ENCODE assay signal across 1 cellular context in the genomic region with DNA sequence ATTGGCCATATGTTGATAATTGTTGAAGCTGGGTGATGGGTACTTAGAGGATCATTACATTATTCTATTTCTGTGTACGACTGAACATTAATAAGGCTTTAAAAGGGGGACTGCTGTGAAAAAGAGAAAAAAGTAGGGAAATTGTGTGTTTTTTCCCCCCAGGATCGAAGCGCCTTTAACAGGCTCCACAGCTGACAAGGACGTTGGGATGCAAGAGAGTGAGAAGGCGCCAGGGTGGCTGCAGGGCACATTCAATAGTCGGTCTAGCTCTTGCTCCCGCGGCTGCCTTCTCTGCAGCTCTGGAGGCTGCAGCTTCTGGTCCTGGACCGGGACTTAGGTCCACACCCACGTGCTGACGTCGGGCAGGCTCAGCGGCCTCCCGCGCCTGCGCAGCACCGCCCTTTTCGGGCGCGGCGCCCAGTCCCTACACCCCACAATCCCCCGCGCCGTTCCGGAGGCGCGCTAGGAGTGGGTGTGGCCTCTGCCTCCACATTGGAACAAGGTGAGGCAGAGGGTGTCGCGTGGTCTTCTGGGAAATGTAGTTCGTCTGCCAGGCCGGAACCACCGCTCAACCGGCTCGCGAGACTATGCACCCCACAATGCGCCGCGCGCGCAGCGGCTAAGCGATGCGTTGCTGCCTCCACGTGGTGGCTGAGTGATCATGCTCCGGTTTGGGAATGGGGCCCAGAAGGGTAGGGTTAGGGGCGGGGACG.
TF ChIP-seq lines count a peak whose summit lies in the region.

No MANE protein-coding gene starts in this region.

TF ChIP-seq in K562, 482 proteins besides CTCF, POLR2A, EP300 and RAD21 (continued from another document and continues in another):
- TF ChIP-seq NR2C2 (CRISPR knock-in tag; IDR thresholded peaks at IDR 0.05) (no peak; the same call in 1 of the 2 replicates), NR2C2 (tag; IDR thresholded peaks at IDR 0.05) (peak; percentile 91), ZBTB7A (IDR thresholded peaks at IDR 0.05; ENCODE audit: borderline replicate concordance, control insufficient read depth, low read depth, low read length) (peak; percentile 35; the same call in 1 of the 2 replicates), ZNF395 (CRISPR knock-in tag; IDR thresholded peaks at IDR 0.05) (peak; percentile 73; the same call in 1 of the 2 replicates), KHSRP (IDR thresholded peaks at IDR 0.05) (no peak), MYC (IDR thresholded peaks at IDR 0.05; ENCODE audit: low read depth, low read length) (peak; percentile 83), MYC (CRISPR knock-in tag; IDR thresholded peaks at IDR 0.05; ENCODE audit: borderline replicate concordance, low read depth) (no peak), ZC3H11A (IDR thresholded peaks at IDR 0.05; ENCODE audit: low read depth, low read length) (no peak), RBM15 (IDR thresholded peaks at IDR 0.05; ENCODE audit: insufficient read depth, low read length) (no peak), CBX2 (IDR thresholded peaks at IDR 0.05; ENCODE audit: insufficient read depth, low read length, poor library complexity, severe bottlenecking) (no peak), CREB1 (IDR thresholded peaks at IDR 0.05) (peak; percentile 68; the same call in 1 of the 2 replicates), CREB1 (CRISPR knock-in tag; IDR thresholded peaks at IDR 0.05) (peak; percentile 84), ETV6 (IDR thresholded peaks at IDR 0.05; ENCODE audit: borderline replicate concordance in 1 of 2, low read depth in 2 of 2, low read length in 1 of 2) (no peak), ETV6 (CRISPR knock-in tag; IDR thresholded peaks at IDR 0.05; ENCODE audit: borderline replicate concordance) (no peak), CLOCK (CRISPR knock-in tag; IDR thresholded peaks at IDR 0.05; ENCODE audit: borderline replicate concordance) (no peak), GTF2A2 (tag; IDR thresholded peaks at IDR 0.05) (no peak), HDAC8 (tag; IDR thresholded peaks at IDR 0.05) (no peak), TCF7L2 (IDR thresholded peaks at IDR 0.05; ENCODE audit: low read depth, low read length) (no peak), ZZZ3 (IDR thresholded peaks at IDR 0.05) (no peak), JUNB (CRISPR knock-in tag; conservative IDR thresholded peaks at IDR 0.05) (no peak), SOX6 (IDR thresholded peaks at IDR 0.05) (peak; percentile 16; the same call in 1 of the 2 replicates), MTA3 (IDR thresholded peaks at IDR 0.05; ENCODE audit: borderline replicate concordance) (peak; percentile 60; the same call in 1 of the 2 replicates), ZNF561 (CRISPR knock-in tag; conservative IDR thresholded peaks at IDR 0.05) (no peak), ZFX (CRISPR knock-in tag; IDR thresholded peaks at IDR 0.05) (0 out of 2 replicates have a peak, but pooled peaks have one; percentile 35), CREBBP (IDR thresholded peaks at IDR 0.05; ENCODE audit: low read depth, low read length) (no peak), MED1 (CRISPR knock-in tag; IDR thresholded peaks at IDR 0.05; ENCODE audit: borderline replicate concordance) (no peak), FOS (IDR thresholded peaks at IDR 0.05; ENCODE audit: extremely low read depth, insufficient read length) (no peak), ZNF165 (CRISPR knock-in tag; IDR thresholded peaks at IDR 0.05; ENCODE audit: borderline replicate concordance) (no peak), PYGO2 (tag; IDR thresholded peaks at IDR 0.05) (no peak), SMARCA4 (IDR thresholded peaks at IDR 0.05) (no peak), ESRRB (CRISPR knock-in tag; IDR thresholded peaks at IDR 0.05; ENCODE audit: borderline replicate concordance) (no peak), ZBTB5 (IDR thresholded peaks at IDR 0.05) (no peak), ZNF431 (CRISPR knock-in tag; IDR thresholded peaks at IDR 0.05) (no peak), PCBP2 (IDR thresholded peaks at IDR 0.05; ENCODE audit: low read depth, low read length, poor library complexity, severe bottlenecking) (no peak), NR0B1 (IDR thresholded peaks at IDR 0.05; ENCODE audit: partially characterized antibody) (no peak), TOE1 (IDR thresholded peaks at IDR 0.05; ENCODE audit: borderline replicate concordance) (peak; percentile 28; the same call in 1 of the 2 replicates), TOE1 (CRISPR knock-in tag; IDR thresholded peaks at IDR 0.05; ENCODE audit: borderline replicate concordance, low read depth) (no peak), RAD51 (IDR thresholded peaks at IDR 0.05; ENCODE audit: borderline replicate concordance, low read depth) (peak; percentile 39; the same call in 1 of the 2 replicates), ZNF778 (CRISPR knock-in tag; IDR thresholded peaks at IDR 0.05) (no peak), ZBTB34 (CRISPR knock-in tag; IDR thresholded peaks at IDR 0.05) (no peak), GABPA (tag; conservative IDR thresholded peaks at IDR 0.05; ENCODE audit: low read depth) (peak; percentile 76), BRCA1 (IDR thresholded peaks at IDR 0.05) (no peak), BRCA1 (CRISPR knock-in tag; IDR thresholded peaks at IDR 0.05) (no peak), MEIS2 (IDR thresholded peaks at IDR 0.05; ENCODE audit: partially characterized antibody) (peak; percentile 95), ZC3H4 (CRISPR knock-in tag; IDR thresholded peaks at IDR 0.05; ENCODE audit: borderline replicate concordance) (no peak), TAF7 (tag; IDR thresholded peaks at IDR 0.05) (no peak), NR1H2 (CRISPR knock-in tag; IDR thresholded peaks at IDR 0.05) (no peak), BACH1 (tag; IDR thresholded peaks at IDR 0.05) (no peak), ZNF586 (CRISPR knock-in tag; conservative IDR thresholded peaks at IDR 0.05) (no peak), SAFB (IDR thresholded peaks at IDR 0.05; ENCODE audit: borderline replicate concordance, low read depth, low read length) (no peak), ZNF707 (CRISPR knock-in tag; conservative IDR thresholded peaks at IDR 0.05) (no peak), DMBX1 (CRISPR knock-in tag; IDR thresholded peaks at IDR 0.05; ENCODE audit: borderline replicate concordance) (no peak), ZKSCAN3 (CRISPR knock-in tag; IDR thresholded peaks at IDR 0.05) (no peak), SREBF1 (IDR thresholded peaks at IDR 0.05; ENCODE audit: borderline replicate concordance, low read depth, low read length) (no peak), DNMT1 (IDR thresholded peaks at IDR 0.05) (no peak)
- TF ChIP-seq, protein P1, sequence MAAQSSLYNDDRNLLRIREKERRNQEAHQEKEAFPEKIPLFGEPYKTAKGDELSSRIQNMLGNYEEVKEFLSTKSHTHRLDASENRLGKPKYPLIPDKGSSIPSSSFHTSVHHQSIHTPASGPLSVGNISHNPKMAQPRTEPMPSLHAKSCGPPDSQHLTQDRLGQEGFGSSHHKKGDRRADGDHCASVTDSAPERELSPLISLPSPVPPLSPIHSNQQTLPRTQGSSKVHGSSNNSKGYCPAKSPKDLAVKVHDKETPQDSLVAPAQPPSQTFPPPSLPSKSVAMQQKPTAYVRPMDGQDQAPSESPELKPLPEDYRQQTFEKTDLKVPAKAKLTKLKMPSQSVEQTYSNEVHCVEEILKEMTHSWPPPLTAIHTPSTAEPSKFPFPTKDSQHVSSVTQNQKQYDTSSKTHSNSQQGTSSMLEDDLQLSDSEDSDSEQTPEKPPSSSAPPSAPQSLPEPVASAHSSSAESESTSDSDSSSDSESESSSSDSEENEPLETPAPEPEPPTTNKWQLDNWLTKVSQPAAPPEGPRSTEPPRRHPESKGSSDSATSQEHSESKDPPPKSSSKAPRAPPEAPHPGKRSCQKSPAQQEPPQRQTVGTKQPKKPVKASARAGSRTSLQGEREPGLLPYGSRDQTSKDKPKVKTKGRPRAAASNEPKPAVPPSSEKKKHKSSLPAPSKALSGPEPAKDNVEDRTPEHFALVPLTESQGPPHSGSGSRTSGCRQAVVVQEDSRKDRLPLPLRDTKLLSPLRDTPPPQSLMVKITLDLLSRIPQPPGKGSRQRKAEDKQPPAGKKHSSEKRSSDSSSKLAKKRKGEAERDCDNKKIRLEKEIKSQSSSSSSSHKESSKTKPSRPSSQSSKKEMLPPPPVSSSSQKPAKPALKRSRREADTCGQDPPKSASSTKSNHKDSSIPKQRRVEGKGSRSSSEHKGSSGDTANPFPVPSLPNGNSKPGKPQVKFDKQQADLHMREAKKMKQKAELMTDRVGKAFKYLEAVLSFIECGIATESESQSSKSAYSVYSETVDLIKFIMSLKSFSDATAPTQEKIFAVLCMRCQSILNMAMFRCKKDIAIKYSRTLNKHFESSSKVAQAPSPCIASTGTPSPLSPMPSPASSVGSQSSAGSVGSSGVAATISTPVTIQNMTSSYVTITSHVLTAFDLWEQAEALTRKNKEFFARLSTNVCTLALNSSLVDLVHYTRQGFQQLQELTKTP (IDR thresholded peaks at IDR 0.05; ENCODE audit: low read depth in 1 of 2, partially characterized antibody in 2 of 2): peak in 1 of 2 experiments; percentile 96
- TF ChIP-seq, protein P2, sequence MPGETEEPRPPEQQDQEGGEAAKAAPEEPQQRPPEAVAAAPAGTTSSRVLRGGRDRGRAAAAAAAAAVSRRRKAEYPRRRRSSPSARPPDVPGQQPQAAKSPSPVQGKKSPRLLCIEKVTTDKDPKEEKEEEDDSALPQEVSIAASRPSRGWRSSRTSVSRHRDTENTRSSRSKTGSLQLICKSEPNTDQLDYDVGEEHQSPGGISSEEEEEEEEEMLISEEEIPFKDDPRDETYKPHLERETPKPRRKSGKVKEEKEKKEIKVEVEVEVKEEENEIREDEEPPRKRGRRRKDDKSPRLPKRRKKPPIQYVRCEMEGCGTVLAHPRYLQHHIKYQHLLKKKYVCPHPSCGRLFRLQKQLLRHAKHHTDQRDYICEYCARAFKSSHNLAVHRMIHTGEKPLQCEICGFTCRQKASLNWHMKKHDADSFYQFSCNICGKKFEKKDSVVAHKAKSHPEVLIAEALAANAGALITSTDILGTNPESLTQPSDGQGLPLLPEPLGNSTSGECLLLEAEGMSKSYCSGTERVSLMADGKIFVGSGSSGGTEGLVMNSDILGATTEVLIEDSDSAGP (CRISPR knock-in tag; IDR thresholded peaks at IDR 0.05): no peak
